ENCODE assay signal across 9 cellular contexts in the genomic region with DNA sequence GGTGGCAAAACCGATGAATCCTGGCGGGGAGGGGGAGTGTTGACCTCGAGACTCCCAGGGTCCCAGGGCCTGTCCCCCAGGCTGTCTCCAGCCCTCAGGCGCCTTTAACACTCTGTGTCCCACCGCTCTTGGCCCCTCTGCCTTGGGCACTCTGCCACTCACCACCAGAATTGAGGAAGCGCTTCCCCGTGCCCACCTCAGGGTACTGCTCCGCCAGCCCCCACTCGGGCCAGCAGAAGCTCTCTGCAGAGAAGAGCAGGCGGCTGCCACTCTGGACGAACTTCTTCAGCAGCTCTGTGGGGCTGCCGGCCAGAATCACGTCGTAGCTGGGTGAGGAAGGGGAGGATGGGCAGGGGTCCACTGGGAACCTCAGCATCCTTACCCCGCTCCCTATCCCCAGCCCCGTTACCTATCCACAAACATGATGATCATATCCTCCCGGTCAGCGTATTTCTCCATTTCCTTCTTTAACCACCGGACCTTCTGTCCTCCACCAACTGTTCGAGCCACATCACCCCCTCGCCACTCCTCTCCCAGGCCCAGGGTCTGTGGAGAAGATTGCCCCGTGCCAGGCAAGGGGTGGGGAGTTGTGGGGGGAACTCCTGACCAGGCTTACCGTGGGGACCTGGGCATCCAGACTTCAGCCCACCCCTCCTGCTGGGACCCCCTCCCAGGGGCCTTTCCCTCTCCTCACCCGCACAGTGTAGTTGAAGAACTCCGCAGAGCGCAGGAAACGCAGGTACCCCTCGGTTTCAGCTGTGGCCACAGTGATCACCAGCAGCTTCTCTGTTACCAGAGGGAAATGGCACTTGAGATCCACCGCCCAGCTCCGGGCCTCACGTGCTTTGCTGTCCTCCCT. TPM values are rescaled to one million over a fixed set of nuclear protein-coding genes. Genes with fewer than 3 reads are reported as not detected.
DNase-seq lines count a peak whose midpoint lies in the region; ATAC-seq, FAIRE-seq and TF ChIP-seq lines count a peak whose summit lies in the region.
"Had no signal": no experiment of that assay in that cellular context is flagged by ENCODE, and none has a peak within 500 bp of the region (broad histone marks: within the 10 kb centered on the region; RNA-seq: fewer than 3 reads in every experiment).

No MANE protein-coding gene starts in this region.

- H3K4me1 ChIP-seq in K562 (replicated peaks in 1 of 2; ENCODE audit: control insufficient read depth in 2 of 2, insufficient read depth in 2 of 2, low read length in 2 of 2) (peaks cover 22 to 42% of the 10 kb centered on the region in 2 experiments), lung (ENCODE audit: control insufficient read depth in 2 of 2, insufficient read depth in 2 of 2, low read length in 2 of 2) (peaks cover 0 to 11% of the 10 kb centered on the region in 2 donors), aorta (ENCODE audit: control insufficient read depth in 1 of 2, insufficient read depth in 2 of 2, low read length in 2 of 2) (no peaks in the 10 kb centered on the region)

- DNase-seq in AML-193 (lab: John Stamatoyannopoulos, UW) (peak; percentile 4 to 14), HL-60 (ENCODE audit: low read depth in 1 of 2, low spot score in 1 of 2) (peak in 1 of 2 experiments; percentile 45), K562 (ENCODE audit: extremely low read depth in 1 of 4, low spot score in 3 of 4) (peak in 1 of 4 experiments; percentile 45), lung (ENCODE audit: low spot score) (no peak), aorta (peak in 1 of 2 donors; percentile 69), NCI-H524 treated with DMSO at 0.1 percent for 48 hours (lab: John Stamatoyannopoulos, UW) (no peak), COR-L47 (lab: John Stamatoyannopoulos, UW) (no peak)

- intact Hi-C loops in K562 (cut with micrococcal nuclease) (no loop called here), aorta (cut with DNase I) (loop anchor here in 1 of 2 donors (2.0 kb wide), 1 partner anchor 29 kb away; a partner anchor contains a TSS)

- WGBS in K562 (ENCODE audit: insufficient coverage, low coverage, missing lambda C conversion rate) = 69% methylated on average over 29 of the region's 31 CpGs
- WGBS in lung, 2 donors = 51 to 61% methylated on average over 31 of the region's 31 CpGs
- WGBS in aorta, 2 donors = 65 to 66% methylated on average over 31 of the region's 31 CpGs

- FAIRE-seq in K562 (lab: Jason Lieb, UNC) = peak; percentile 23

- BruUV-seq in K562 (replicated peaks; lab: Mats Ljungman, UMichigan) = TSS peak; percentile 65

- H3K27ac ChIP-seq in HL-60 (replicated peaks) = peak overlapping the region; percentile 79
- H3K27ac ChIP-seq in K562 (ENCODE audit: extremely low read depth, low read depth, low read length) = peak overlapping the region; percentile 95
- peak overlapping the region in 1 of 2 donors; percentile 26 for H3K27ac ChIP-seq in lung (ENCODE audit: low read depth in 1 of 2, low read length in 1 of 2)
- no peak overlapping the region for H3K27ac ChIP-seq in aorta (ENCODE audit: low read depth in 1 of 2, low read length in 2 of 2)

- TF ChIP-seq RAD21 in K562 (CRISPR knock-in tag; conservative IDR thresholded peaks at IDR 0.05 in 1 of 2, IDR thresholded peaks at IDR 0.05 in 1 of 2) = no peak

- peak overlapping the region; percentile 96 for H3K4me2 ChIP-seq in K562 (ENCODE audit: insufficient read depth, low read length)

- peak overlapping the region; percentile 88 to 92 for H3K9ac ChIP-seq in K562 (ENCODE audit: insufficient read depth in 1 of 2, low read depth in 2 of 2, low read length in 2 of 2)

- POLR2A ChIA-PET in K562 (lab: Yijun Ruan, JAX) = interaction anchor here (0.8 to 2.4 kb wide), 6 partner anchors 12 to 24 kb away, joined by 3 to 8 read pairs (median 4); no protein-coding TSS in a partner anchor

- H3K4me3 ChIP-seq in HL-60 (replicated peaks; ENCODE audit: insufficient read depth, low read length) (peak overlapping the region; percentile 94), K562 (peak overlapping the region; percentile 67), lung (peak overlapping the region; percentile 78), aorta (ENCODE audit: low read length in 2 of 2) (peak overlapping the region; percentile 52 to 71)

- in situ Hi-C loops in K562 (cut with MboI) = no loop called here

- ATAC-seq in K562 (peak; percentile 7), lung (ENCODE audit: insufficient read depth, low FRiP score) (no peak), aorta (ENCODE audit: low FRiP score) (no peak), GM18909 (IDR thresholded peaks at IDR 0.05; ENCODE audit: poor library complexity, unreplicated experiment) (no peak)

- no peaks in the 10 kb centered on the region for H3K27me3 ChIP-seq in HL-60 (ENCODE audit: insufficient read depth, poor library complexity, severe bottlenecking)
- H3K27me3 ChIP-seq in K562 (ENCODE audit: control insufficient read depth in 2 of 2, insufficient read depth in 2 of 2, low read length in 2 of 2) = no peaks in the 10 kb centered on the region
- no peaks in the 10 kb centered on the region for H3K27me3 ChIP-seq in lung (ENCODE audit: control insufficient read depth, insufficient read depth)
- H3K27me3 ChIP-seq in aorta (ENCODE audit: control insufficient read depth in 1 of 2, insufficient read depth in 2 of 2, low read length in 1 of 2) = no peaks in the 10 kb centered on the region

- H3K36me3 ChIP-seq in K562 (ENCODE audit: control insufficient read depth, insufficient read depth, low read length) (peaks cover 44% of the 10 kb centered on the region; the same call in 2 of the 3 replicates), lung (ENCODE audit: control insufficient read depth in 2 of 2, insufficient read depth in 2 of 2, low read length in 2 of 2) (peaks cover 0 to 27% of the 10 kb centered on the region in 2 donors), aorta (ENCODE audit: control insufficient read depth in 1 of 2, insufficient read depth in 2 of 2, low read length in 1 of 2) (peaks cover 0 to 3% of the 10 kb centered on the region in 2 donors)

- H2AFZ ChIP-seq in K562 (ENCODE audit: low read depth, low read length) = peak overlapping the region; percentile 97

- TF ChIP-seq CTCF in HL-60 (IDR thresholded peaks at IDR 0.05; ENCODE audit: insufficient read depth, low read length) (no peak), K562 (IDR thresholded peaks at IDR 0.05 in 2 of 3, conservative IDR thresholded peaks at IDR 0.05 in 1 of 3; ENCODE audit: insufficient read depth in 2 of 3, low read depth in 1 of 3, low read length in 3 of 3) (no peak), lung (IDR thresholded peaks at IDR 0.05; ENCODE audit: control extremely low read depth, extremely low read depth) (no peak)

- H3K9me3 ChIP-seq in K562 (replicated peaks; ENCODE audit: control insufficient read depth, insufficient read depth, low read depth, low read length) = no peaks in the 10 kb centered on the region
- H3K9me3 ChIP-seq in lung (ENCODE audit: control insufficient read depth in 2 of 2, insufficient read depth in 1 of 2, low read length in 1 of 2) = no peaks in the 10 kb centered on the region
- H3K9me3 ChIP-seq in aorta (ENCODE audit: control insufficient read depth, low read length) = no peaks in the 10 kb centered on the region

- no peaks in the 10 kb centered on the region for H3K9me1 ChIP-seq in K562 (ENCODE audit: control insufficient read depth, insufficient read depth, low read length)

- TF ChIP-seq EP300 in K562 (IDR thresholded peaks at IDR 0.05; ENCODE audit: low read length) = no peak

- TF ChIP-seq POLR2A in K562 (conservative IDR thresholded peaks at IDR 0.05) = no peak

- no peaks in the 10 kb centered on the region for H4K20me1 ChIP-seq in K562 (replicated peaks; ENCODE audit: control insufficient read depth, insufficient read depth, low read length)

- peaks cover 40% of the 10 kb centered on the region for H3K79me2 ChIP-seq in K562 (ENCODE audit: control insufficient read depth, insufficient read depth, low read length)

- CTCF ChIA-PET in K562 (lab: Yijun Ruan, JAX; ENCODE audit: low intra/inter-chr PET ratio) = interaction anchor here (0.9 kb wide), 1 partner anchor 27 kb away, joined by 3 read pairs; no protein-coding TSS in a partner anchor

RNA-seq across cellular contexts. Expression of a gene that starts 1.2 kb away (rescaled TPM):
- total RNA-seq in K562 (2011; cell fraction: chromatin; rRNA removed; ENCODE audit: low replicate concordance) = 117 and 294 TPM in 2 replicates
- total RNA-seq in K562 (2011; cell fraction: nucleolus; rRNA removed) = 263 and 303 TPM in 2 replicates
- total RNA-seq in K562 (2011; cell fraction: nucleoplasm; rRNA removed) = 163 and 175 TPM in 2 replicates
- 42.1 and 53.8 TPM in 2 replicates for total RNA-seq in K562 (2014; rRNA removed)
- 23.5 and 24.1 TPM in 2 replicates for total RNA-seq in K562 (2014; rRNA removed; fragmentation: Illumina TruSeq; extraction: Trizol)
- 30.9 and 31.8 TPM in 2 replicates for total RNA-seq in K562 (2015; rRNA removed; fragmentation: Illumina TruSeq; extraction: Trizol)
- total RNA-seq in K562 (2021) = 101 and 103 TPM in 2 replicates
- polyA plus RNA-seq in K562 (2011; rRNA removed) = 19.3 and 33.5 TPM in 2 replicates
- polyA plus RNA-seq in K562 (2011; cell fraction: cytosol; rRNA removed) = 28.0 and 60.3 TPM in 2 replicates
- 72.9 and 130 TPM in 2 replicates for polyA plus RNA-seq in K562 (2011; cell fraction: nucleus; rRNA removed)
- 79.5 and 85.6 TPM in 2 replicates for polyA plus RNA-seq in K562 (2012)
- 73.6 and 76.4 TPM in 2 replicates for polyA plus RNA-seq in K562 (2014; fragmentation: Illumina TruSeq; extraction: Trizol)
- 1 to 10 TPM; 2.8 to 5.9 TPM for polyA plus RNA-seq in K562 (2014; fragmentation: Nextera tagmentation; extraction: Ambion mirVana)
- polyA plus RNA-seq in K562 (2014; rRNA removed) = 50.3 and 58.9 TPM in 2 replicates
- polyA minus RNA-seq in K562 (2011; rRNA and poly(A)+ RNA removed) = 15.7 and 23.9 TPM in 2 replicates
- 39.3 and 40.8 TPM in 2 replicates for polyA minus RNA-seq in K562 (2011; cell fraction: cytosol; rRNA and poly(A)+ RNA removed)
- polyA minus RNA-seq in K562 (2011; cell fraction: nucleus; rRNA and poly(A)+ RNA removed) = 31.4 and 32.4 TPM in 2 replicates
- 100 to 1,000 TPM in 1 of 2 donors, 10 to 100 TPM in 1; 38.9 to 104 TPM for total RNA-seq in lung
- polyA plus RNA-seq in lung = 10 to 100 TPM; 51.2 to 65.2 TPM
- 10 to 100 TPM; 51.8 to 70.6 TPM for total RNA-seq in aorta
- 10 to 100 TPM; 27.2 to 48.5 TPM for polyA plus RNA-seq in aorta

RNA-seq across cellular contexts. Expression of a gene that starts 1.7 kb away (rescaled TPM):
- 16.5 and 25.6 TPM in 2 replicates for total RNA-seq in K562 (2011; cell fraction: chromatin; rRNA removed; ENCODE audit: low replicate concordance)
- total RNA-seq in K562 (2011; cell fraction: nucleolus; rRNA removed) = 34.2 and 38.5 TPM in 2 replicates
- total RNA-seq in K562 (2011; cell fraction: nucleoplasm; rRNA removed) = 26.8 and 34.7 TPM in 2 replicates
- total RNA-seq in K562 (2014; rRNA removed) = 162 and 189 TPM in 2 replicates
- total RNA-seq in K562 (2014; rRNA removed; fragmentation: Illumina TruSeq; extraction: Trizol) = 34.7 and 37.7 TPM in 2 replicates
- 67.7 and 70.1 TPM in 2 replicates for total RNA-seq in K562 (2015; rRNA removed; fragmentation: Illumina TruSeq; extraction: Trizol)
- total RNA-seq in K562 (2021) = 98.3 and 110 TPM in 2 replicates
- polyA plus RNA-seq in K562 (2011; rRNA removed) = 29.6 and 38.3 TPM in 2 replicates
- 45.0 and 97.8 TPM in 2 replicates for polyA plus RNA-seq in K562 (2011; cell fraction: cytosol; rRNA removed)
- 19.6 and 28.1 TPM in 2 replicates for polyA plus RNA-seq in K562 (2011; cell fraction: nucleus; rRNA removed)
- 75.8 and 83.5 TPM in 2 replicates for polyA plus RNA-seq in K562 (2012)
- 81.6 and 101 TPM in 2 replicates for polyA plus RNA-seq in K562 (2014; fragmentation: Illumina TruSeq; extraction: Trizol)
- polyA plus RNA-seq in K562 (2014; fragmentation: Nextera tagmentation; extraction: Ambion mirVana) = 10 to 100 TPM in 1 of 2 experiments, 1 to 10 TPM in 1; 6.4 to 24.5 TPM
- 132 and 140 TPM in 2 replicates for polyA plus RNA-seq in K562 (2014; rRNA removed)
- 9.5 and 13.2 TPM in 2 replicates for polyA minus RNA-seq in K562 (2011; rRNA and poly(A)+ RNA removed)
- 31.9 and 36.0 TPM in 2 replicates for polyA minus RNA-seq in K562 (2011; cell fraction: cytosol; rRNA and poly(A)+ RNA removed)
- 5.9 and 9.7 TPM in 2 replicates for polyA minus RNA-seq in K562 (2011; cell fraction: nucleus; rRNA and poly(A)+ RNA removed)
- 10 to 100 TPM; 49.2 to 72.3 TPM for total RNA-seq in lung
- 100 to 1,000 TPM in 1 of 2 donors, 10 to 100 TPM in 1; 69.4 to 167 TPM for polyA plus RNA-seq in lung
- 10 to 100 TPM; 48.7 to 54.4 TPM for total RNA-seq in aorta
- polyA plus RNA-seq in aorta = 100 to 1,000 TPM in 1 of 2 donors, 10 to 100 TPM in 1; 95.8 to 114 TPM

RNA-seq across cellular contexts. Expression of a gene that starts 15.4 kb away (rescaled TPM):
- total RNA-seq in K562 (2011; cell fraction: chromatin; rRNA removed; ENCODE audit: low replicate concordance) = not detected in 2 replicates
- not detected in 2 replicates for total RNA-seq in K562 (2011; cell fraction: nucleolus; rRNA removed)
- total RNA-seq in K562 (2011; cell fraction: nucleoplasm; rRNA removed) = not detected in 2 replicates
- total RNA-seq in K562 (2014; rRNA removed) = not detected in 2 replicates
- total RNA-seq in K562 (2014; rRNA removed; fragmentation: Illumina TruSeq; extraction: Trizol) = not detected in 2 replicates
- total RNA-seq in K562 (2015; rRNA removed; fragmentation: Illumina TruSeq; extraction: Trizol) = not detected in 2 replicates
- not detected in 2 replicates for total RNA-seq in K562 (2021)
- polyA plus RNA-seq in K562 (2011; rRNA removed) = 0.07 and 0.13 TPM in 2 replicates
- polyA plus RNA-seq in K562 (2011; cell fraction: cytosol; rRNA removed) = not detected in 2 replicates
- 0.14 and 0.15 TPM in 2 replicates for polyA plus RNA-seq in K562 (2011; cell fraction: nucleus; rRNA removed)
- 0.03 TPM in 1 of 2 replicates, not detected in the other for polyA plus RNA-seq in K562 (2012)
- not detected in 2 replicates for polyA plus RNA-seq in K562 (2014; fragmentation: Illumina TruSeq; extraction: Trizol)
- polyA plus RNA-seq in K562 (2014; fragmentation: Nextera tagmentation; extraction: Ambion mirVana) = under 1 TPM; 0.07 to 0.17 TPM
- polyA plus RNA-seq in K562 (2014; rRNA removed) = not detected in 2 replicates
- polyA minus RNA-seq in K562 (2011; rRNA and poly(A)+ RNA removed) = not detected in 2 replicates
- not detected in 2 replicates for polyA minus RNA-seq in K562 (2011; cell fraction: cytosol; rRNA and poly(A)+ RNA removed)
- 0.56 TPM in 1 of 2 replicates, not detected in the other for polyA minus RNA-seq in K562 (2011; cell fraction: nucleus; rRNA and poly(A)+ RNA removed)
- not detected for total RNA-seq in lung
- not detected for polyA plus RNA-seq in lung
- not detected for total RNA-seq in aorta
- 1 to 10 TPM in 1 of 2 donors, not detected in 1; 5.4 TPM for polyA plus RNA-seq in aorta
- total RNA-seq: lung microvascular endothelial cell had no signal

RNA-seq across cellular contexts. Expression of a gene that starts 21.4 kb away (rescaled TPM):
- total RNA-seq in K562 (2011; cell fraction: chromatin; rRNA removed; ENCODE audit: low replicate concordance) = 29.9 and 84.2 TPM in 2 replicates
- total RNA-seq in K562 (2011; cell fraction: nucleolus; rRNA removed) = 50.8 and 63.5 TPM in 2 replicates
- 43.2 and 53.5 TPM in 2 replicates for total RNA-seq in K562 (2011; cell fraction: nucleoplasm; rRNA removed)
- total RNA-seq in K562 (2014; rRNA removed) = 3.0 and 8.4 TPM in 2 replicates
- total RNA-seq in K562 (2014; rRNA removed; fragmentation: Illumina TruSeq; extraction: Trizol) = 3.0 and 4.0 TPM in 2 replicates
- 6.7 and 7.4 TPM in 2 replicates for total RNA-seq in K562 (2015; rRNA removed; fragmentation: Illumina TruSeq; extraction: Trizol)
- 10.0 and 10.6 TPM in 2 replicates for total RNA-seq in K562 (2021)
- 11.6 and 16.2 TPM in 2 replicates for polyA plus RNA-seq in K562 (2011; rRNA removed)
- 15.1 and 22.0 TPM in 2 replicates for polyA plus RNA-seq in K562 (2011; cell fraction: cytosol; rRNA removed)
- 57.7 and 97.2 TPM in 2 replicates for polyA plus RNA-seq in K562 (2011; cell fraction: nucleus; rRNA removed)
- polyA plus RNA-seq in K562 (2012) = 9.7 and 19.0 TPM in 2 replicates
- polyA plus RNA-seq in K562 (2014; fragmentation: Illumina TruSeq; extraction: Trizol) = 10.2 and 11.1 TPM in 2 replicates
- under 1 TPM; 0.32 to 0.39 TPM for polyA plus RNA-seq in K562 (2014; fragmentation: Nextera tagmentation; extraction: Ambion mirVana)
- polyA plus RNA-seq in K562 (2014; rRNA removed) = 14.5 and 17.9 TPM in 2 replicates
- 3.5 and 6.2 TPM in 2 replicates for polyA minus RNA-seq in K562 (2011; rRNA and poly(A)+ RNA removed)
- 1.4 and 4.0 TPM in 2 replicates for polyA minus RNA-seq in K562 (2011; cell fraction: cytosol; rRNA and poly(A)+ RNA removed)
- polyA minus RNA-seq in K562 (2011; cell fraction: nucleus; rRNA and poly(A)+ RNA removed) = 13.4 and 17.1 TPM in 2 replicates
- total RNA-seq in lung = 1 to 10 TPM; 5.2 to 7.3 TPM
- polyA plus RNA-seq in lung = 1 to 10 TPM; 5.9 to 8.0 TPM
- 10 to 100 TPM in 1 of 2 donors, 1 to 10 TPM in 1; 7.5 to 14.8 TPM for total RNA-seq in aorta
- polyA plus RNA-seq in aorta = 10 to 100 TPM in 1 of 2 donors, 1 to 10 TPM in 1; 6.5 to 19.7 TPM

RNA-seq across cellular contexts. Expression of a gene that starts 28.7 kb away (rescaled TPM):
- total RNA-seq in K562 (2011; cell fraction: chromatin; rRNA removed; ENCODE audit: low replicate concordance) = 55.7 and 148 TPM in 2 replicates
- total RNA-seq in K562 (2011; cell fraction: nucleolus; rRNA removed) = 125 and 143 TPM in 2 replicates
- 76.9 and 85.1 TPM in 2 replicates for total RNA-seq in K562 (2011; cell fraction: nucleoplasm; rRNA removed)
- total RNA-seq in K562 (2014; rRNA removed) (197 and 221 TPM in 2 replicates), K562 (2014; rRNA removed; fragmentation: Illumina TruSeq; extraction: Trizol) (58.7 and 95.0 TPM in 2 replicates), K562 (2015; rRNA removed; fragmentation: Illumina TruSeq; extraction: Trizol) (127 and 128 TPM in 2 replicates), K562 (2021) (144 and 145 TPM in 2 replicates), lung (100 to 1,000 TPM; 109 to 169 TPM), aorta (100 to 1,000 TPM; 146 to 155 TPM)
- polyA plus RNA-seq in K562 (2011; rRNA removed) (125 and 148 TPM in 2 replicates), K562 (2014; fragmentation: Illumina TruSeq; extraction: Trizol) (151 and 157 TPM in 2 replicates), K562 (2014; fragmentation: Nextera tagmentation; extraction: Ambion mirVana) (100 to 1,000 TPM in 1 of 2 experiments, 10 to 100 TPM in 1; 86.0 to 118 TPM), K562 (2014; rRNA removed) (247 and 257 TPM in 2 replicates), lung (100 to 1,000 TPM; 150 to 235 TPM), aorta (100 to 1,000 TPM; 294 to 333 TPM)
- 178 and 243 TPM in 2 replicates for polyA plus RNA-seq in K562 (2011; cell fraction: cytosol; rRNA removed)
- polyA plus RNA-seq in K562 (2011; cell fraction: nucleus; rRNA removed) = 96.9 and 138 TPM in 2 replicates
- polyA plus RNA-seq in K562 (2012) = 160 TPM in 2 replicates
- 56.1 and 82.0 TPM in 2 replicates for polyA minus RNA-seq in K562 (2011; rRNA and poly(A)+ RNA removed)
- polyA minus RNA-seq in K562 (2011; cell fraction: cytosol; rRNA and poly(A)+ RNA removed) = 31.2 and 34.7 TPM in 2 replicates
- 30.7 and 33.5 TPM in 2 replicates for polyA minus RNA-seq in K562 (2011; cell fraction: nucleus; rRNA and poly(A)+ RNA removed)

Comparison
In these comparisons a context has a peak if more than half of its experiments do, and no peak if none do; other contexts are left out.
1. DNase-seq: peak in AML-193 (2 of 2); none in lung (single experiment), NCI-H524 treated with DMSO at 0.1 percent for 48 hours (single experiment) and COR-L47 (single experiment).
2. H3K27ac ChIP-seq: peak in HL-60 (single experiment) and K562 (single experiment); none in aorta (0 of 2).
3. Peak in every context shown above with its lines, with median percentiles within 50 percentile points of each other: H3K4me3 ChIP-seq.